8 cellular contexts compared by ENCODE assay signal in the genomic region with DNA sequence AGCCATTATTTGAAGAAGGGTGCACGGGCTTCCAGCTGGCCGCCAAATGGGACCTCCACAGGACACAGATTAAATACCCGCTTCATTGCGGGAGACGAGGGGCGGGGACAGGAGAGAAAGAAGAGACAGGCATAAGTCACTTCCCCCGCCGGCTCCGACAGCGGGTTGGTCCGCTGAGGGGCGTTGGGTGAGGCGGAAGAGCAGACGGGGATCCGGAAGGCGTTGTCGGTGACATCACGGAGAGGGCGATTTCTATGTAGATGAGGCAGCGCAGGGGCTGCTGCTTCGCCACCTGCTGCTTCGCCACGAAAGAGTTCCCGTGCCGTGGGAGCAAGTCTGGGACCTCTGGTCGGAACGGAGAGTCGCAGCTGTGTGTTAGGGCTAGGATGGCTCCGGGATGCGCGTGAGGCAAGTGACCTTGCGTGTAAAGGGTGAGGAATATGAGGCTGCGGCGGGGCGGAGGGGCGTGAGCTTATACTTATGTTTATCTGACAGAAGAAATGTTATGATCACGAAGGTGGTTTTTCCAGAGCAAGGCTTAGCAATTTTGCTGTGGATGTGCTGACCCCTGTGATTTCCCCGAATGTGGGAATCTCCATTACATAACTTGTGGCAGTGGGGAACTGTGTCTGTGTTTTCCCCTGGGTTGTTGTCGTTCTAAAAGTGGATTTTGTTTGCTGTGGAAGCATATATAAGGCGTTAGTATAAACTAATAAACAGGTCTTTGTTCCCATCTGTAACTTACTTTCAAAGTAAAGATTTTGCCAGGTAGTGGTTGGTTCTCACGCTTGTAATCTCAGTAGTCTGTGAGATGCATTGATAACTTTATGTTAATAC. TPM values are rescaled to one million over a fixed set of nuclear protein-coding genes. Genes with fewer than 3 reads are reported as not detected.
DNase-seq lines count a peak whose midpoint lies in the region; ATAC-seq and TF ChIP-seq lines count a peak whose summit lies in the region.
"Not testable (repeated sequence)": the region's sequence is repeated elsewhere in the genome, so short reads cannot be mapped to it uniquely, and the experiment has no call there.

No MANE protein-coding gene starts in this region.

- peak overlapping the region; percentile 82 for H3K4me2 ChIP-seq in mammary epithelial cell (ENCODE audit: insufficient read depth, low read depth, low read length)
- peak overlapping the region; percentile 84 for H3K4me2 ChIP-seq in skeletal muscle satellite cell (ENCODE audit: low read length)

- H3K9me3 ChIP-seq in A673 (ENCODE audit: low read depth, low read length, poor library complexity, severe bottlenecking); mammary epithelial cell (replicated peaks; ENCODE audit: insufficient read depth, low read length); iPS-20b (ENCODE audit: insufficient read depth, low read depth, low read length); skeletal muscle satellite cell (replicated peaks; ENCODE audit: low read length): not testable (repeated sequence)

- H3K4me3 ChIP-seq in A673 (ENCODE audit: low read depth, low read length, poor library complexity, severe bottlenecking) (peak overlapping the region; percentile 45), mammary epithelial cell (replicated peaks in 1 of 3; ENCODE audit: insufficient read depth in 1 of 3, low read depth in 2 of 3, low read length in 3 of 3) (peak overlapping the region in 2 of 3 experiments; percentile 38 to 57), iPS-20b (ENCODE audit: low read length) (peak overlapping the region; percentile 61), skeletal muscle satellite cell (ENCODE audit: low read length) (peak overlapping the region; percentile 72)

- H3K4me3 Mint-ChIP-seq in activated B cell treated with CpG ODN at 0.5 μM for 24 hours = peak overlapping the region; percentile 93

- 2% methylated on average over 10 of the region's 41 CpGs for WGBS in mammary epithelial cell (ENCODE audit: low coverage, missing lambda C conversion rate)

- BruUV-seq in A673 (replicated peaks; lab: Mats Ljungman, UMichigan) (TSS peak; percentile 98), mammary epithelial cell (replicated peaks; lab: Mats Ljungman, UMichigan) (TSS peak; percentile 99)

- in situ Hi-C loops in mammary epithelial cell (cut with MboI; ENCODE audit: low sequenced_read_pairs in 2 of 2) = not testable (repeated sequence)

- H3K27ac Mint-ChIP-seq in activated B cell treated with CpG ODN at 0.5 μM for 24 hours = peak overlapping the region; percentile 100

- CTCF ChIA-PET in A673 (lab: Charles Lee); activated B cell treated with CpG ODN at 0.5 μM for 24 hours (lab: Charles Lee); mammary epithelial cell (lab: Charles Lee; ENCODE audit: low non-redundant PET): not testable (repeated sequence)

- H3K9ac ChIP-seq in mammary epithelial cell (ENCODE audit: insufficient read depth, low read length) = peak overlapping the region; percentile 76
- peak overlapping the region; percentile 91 for H3K9ac ChIP-seq in iPS-20b (ENCODE audit: low read depth, low read length)
- H3K9ac ChIP-seq in skeletal muscle satellite cell (ENCODE audit: low read depth, low read length) = peak overlapping the region; percentile 84

- H3K27me3 ChIP-seq in A673 (replicated peaks; ENCODE audit: insufficient read depth, low read depth, low read length, poor library complexity); mammary epithelial cell (ENCODE audit: insufficient read depth, low read length); iPS-20b (ENCODE audit: insufficient read depth, low read length); skeletal muscle satellite cell (ENCODE audit: control insufficient read depth, insufficient read depth, low read length): not testable (repeated sequence)

- ATAC-seq in GM19025 (IDR thresholded peaks at IDR 0.05; ENCODE audit: low read depth, unreplicated experiment) = peak; percentile 94
- peak; percentile 84 for ATAC-seq in HG03159 (IDR thresholded peaks at IDR 0.05; ENCODE audit: unreplicated experiment)
- ATAC-seq in activated B cell treated with CpG ODN at 0.5 μM for 24 hours (ENCODE audit: low read depth) = peak; percentile 84

- H3K27me3 Mint-ChIP-seq in activated B cell treated with CpG ODN at 0.5 μM for 24 hours = not testable (repeated sequence)

- dilution Hi-C loops in mammary epithelial cell (cut with HindIII; ENCODE audit: low sequenced_read_pairs) = not testable (repeated sequence)

- H4K20me1 ChIP-seq in mammary epithelial cell (ENCODE audit: insufficient read depth, low read length) = not testable (repeated sequence)

- DNase-seq in A673 (ENCODE audit: low spot score) (peak; percentile 97), NCI-H2227 treated with DMSO at 0.1 percent for 48 hours (lab: John Stamatoyannopoulos, UW) (peak; percentile 83), activated B cell treated with CpG ODN at 0.5 μM for 24 hours (peak; percentile 80), mammary epithelial cell (peak; percentile 97)

- not testable (repeated sequence) for TF ChIP-seq CTCF in A673 (conservative IDR thresholded peaks at IDR 0.05; ENCODE audit: low read depth, low read length); activated B cell treated with CpG ODN at 0.5 μM for 24 hours (IDR thresholded peaks at IDR 0.05); mammary epithelial cell (conservative IDR thresholded peaks at IDR 0.05 in 1 of 2, IDR thresholded peaks at IDR 0.05 in 1 of 2; ENCODE audit: extremely low read depth in 1 of 2, insufficient read depth in 1 of 2, low read depth in 1 of 2, low read length in 2 of 2)

- peak overlapping the region; percentile 66 for H2AFZ ChIP-seq in mammary epithelial cell (ENCODE audit: low read depth, low read length)

- not testable (repeated sequence) for H3K36me3 ChIP-seq in A673 (ENCODE audit: insufficient read depth, low read length, poor library complexity, severe bottlenecking); mammary epithelial cell (ENCODE audit: insufficient read depth, low read length); iPS-20b (ENCODE audit: insufficient read depth, low read depth, low read length); skeletal muscle satellite cell (ENCODE audit: insufficient read depth, low read length)

- H3K4me1 Mint-ChIP-seq in activated B cell treated with CpG ODN at 0.5 μM for 24 hours = peaks cover 21% of the 10 kb centered on the region

- H3K9me3 Mint-ChIP-seq in activated B cell treated with CpG ODN at 0.5 μM for 24 hours = not testable (repeated sequence)

- not testable (repeated sequence) for H3K36me3 Mint-ChIP-seq in activated B cell treated with CpG ODN at 0.5 μM for 24 hours (ENCODE audit: low read depth)

- H3K79me2 ChIP-seq in mammary epithelial cell (ENCODE audit: insufficient read depth, low read length) = not testable (repeated sequence)

- H3K27ac ChIP-seq in A673 (ENCODE audit: low read depth, low read length, poor library complexity, severe bottlenecking) (peak overlapping the region; percentile 99), mammary epithelial cell (ENCODE audit: insufficient read depth, low read depth, low read length) (peak overlapping the region; percentile 90), iPS-20b (ENCODE audit: low read length) (peak overlapping the region; percentile 87)

- intact Hi-C loops in A673 (cut with micrococcal nuclease; ENCODE audit: unreplicated experiment); activated B cell treated with CpG ODN at 0.5 μM for 24 hours (cut with micrococcal nuclease); mammary epithelial cell (cut with micrococcal nuclease): not testable (repeated sequence)

- not testable (repeated sequence) for H3K4me1 ChIP-seq in A673 (ENCODE audit: insufficient read depth, low read length, poor library complexity, severe bottlenecking); mammary epithelial cell (ENCODE audit: insufficient read depth, low read length); iPS-20b (ENCODE audit: insufficient read depth, low read length); skeletal muscle satellite cell (ENCODE audit: control insufficient read depth, insufficient read depth, low read length)

- POLR2A ChIA-PET in A673 (lab: Charles Lee; ENCODE audit: low non-redundant PET) (interaction anchor here (0.7 kb wide), 1 partner anchor 250 kb away, joined by 3 read pairs; a partner anchor contains a TSS), activated B cell treated with CpG ODN at 0.5 μM for 24 hours (lab: Charles Lee) (interaction anchor here (0.7 kb wide), 1 partner anchor 1373 kb away, joined by 3 read pairs; no protein-coding TSS in a partner anchor)

RNA-seq across cellular contexts. Expression of gene PPIAL4C, which starts 52.9 kb away (rescaled TPM):
- total RNA-seq in A673 (2021) (not detected in 2 replicates), activated B cell treated with CpG ODN at 0.5 μM for 24 hours (0.42 TPM in 1 of 2 replicates, not detected in the other), mammary epithelial cell (not detected)
- not detected for polyA plus RNA-seq in mammary epithelial cell
- polyA minus RNA-seq in mammary epithelial cell = not detected
- total RNA-seq in skeletal muscle satellite cell (2012; rRNA removed) = not detected in 2 replicates

Comparison
In these comparisons a context has a peak if more than half of its experiments do, and no peak if none do; other contexts are left out.
1. Peak in every context shown above with its lines: DNase-seq, ATAC-seq, H3K4me3 ChIP-seq and H3K27ac ChIP-seq.